ENCODE assay signal across 1 cellular context in genomic region chr3:193660698-193661400, GRCh38.
A peak's percentile ranks its signal among the peaks of the same experiment; 100 is the strongest.
TF ChIP-seq lines count a peak whose summit lies in the region.

No MANE protein-coding gene starts in this region.

TF ChIP-seq in K562, 482 proteins besides CTCF, POLR2A, EP300 and RAD21 (continued from another document and continues in another):
- TF ChIP-seq AFF4 (CRISPR knock-in tag; IDR thresholded peaks at IDR 0.05) (no peak), HNRNPH1 (optimal IDR thresholded peaks at IDR 0.05; ENCODE audit: low read depth, low read length) (no peak), PYGO2 (tag; IDR thresholded peaks at IDR 0.05) (peak; percentile 92), ZNF696 (CRISPR knock-in tag; conservative IDR thresholded peaks at IDR 0.05) (no peak), GATAD2A (IDR thresholded peaks at IDR 0.05) (peak; percentile 93; the same call in 1 of the 2 replicates), PPARD (CRISPR knock-in tag; IDR thresholded peaks at IDR 0.05) (no peak), ZNF174 (CRISPR knock-in tag; IDR thresholded peaks at IDR 0.05) (no peak), CCAR2 (IDR thresholded peaks at IDR 0.05; ENCODE audit: low read depth, low read length) (no peak), SUPT5H (IDR thresholded peaks at IDR 0.05) (no peak), SIRT6 (IDR thresholded peaks at IDR 0.05; ENCODE audit: low read depth, low read length) (no peak), XRCC5 (IDR thresholded peaks at IDR 0.05; ENCODE audit: low read depth, low read length) (no peak), SREBF1 (IDR thresholded peaks at IDR 0.05; ENCODE audit: borderline replicate concordance, low read depth, low read length) (no peak), ZNF766 (CRISPR knock-in tag; conservative IDR thresholded peaks at IDR 0.05) (peak; percentile 98), RBM15 (IDR thresholded peaks at IDR 0.05; ENCODE audit: insufficient read depth, low read length) (no peak), RCOR1 (IDR thresholded peaks at IDR 0.05; ENCODE audit: borderline replicate concordance in 1 of 2, low read depth in 2 of 2, low read length in 2 of 2) (peak; percentile 94 to 98), BDP1 (IDR thresholded peaks at IDR 0.05; ENCODE audit: insufficient read depth, insufficient read length) (no peak), POLR2B (IDR thresholded peaks at IDR 0.05; ENCODE audit: low read depth, partially characterized antibody) (no peak), RFX1 (IDR thresholded peaks at IDR 0.05) (no peak), GATA2 (CRISPR knock-in tag; IDR thresholded peaks at IDR 0.05) (peak; percentile 99), NFIX (CRISPR knock-in tag; IDR thresholded peaks at IDR 0.05; ENCODE audit: low read depth) (no peak), XRCC3 (IDR thresholded peaks at IDR 0.05) (no peak), KLF10 (CRISPR knock-in tag; IDR thresholded peaks at IDR 0.05) (no peak), ZNF431 (CRISPR knock-in tag; IDR thresholded peaks at IDR 0.05) (no peak), RBFOX2 (IDR thresholded peaks at IDR 0.05; ENCODE audit: low read depth, low read length) (no peak), TRIM25 (IDR thresholded peaks at IDR 0.05; ENCODE audit: borderline replicate concordance) (no peak), ELK3 (CRISPR knock-in tag; IDR thresholded peaks at IDR 0.05) (no peak), OTX1 (CRISPR knock-in tag; IDR thresholded peaks at IDR 0.05) (no peak), HIVEP1 (CRISPR knock-in tag; IDR thresholded peaks at IDR 0.05) (no peak), FOXP1 (CRISPR knock-in tag; IDR thresholded peaks at IDR 0.05) (no peak), TRIM28 (IDR thresholded peaks at IDR 0.05) (no peak; the same call in 1 of the 2 replicates), ZNF140 (CRISPR knock-in tag; IDR thresholded peaks at IDR 0.05) (no peak), ZNF12 (CRISPR knock-in tag; IDR thresholded peaks at IDR 0.05) (no peak), ZSCAN32 (CRISPR knock-in tag; IDR thresholded peaks at IDR 0.05) (no peak), TARDBP (IDR thresholded peaks at IDR 0.05) (peak; percentile 96), CEBPG (CRISPR knock-in tag; IDR thresholded peaks at IDR 0.05) (peak; percentile 14; the same call in 1 of the 2 replicates), CEBPG (tag; conservative IDR thresholded peaks at IDR 0.05 in 1 of 2, IDR thresholded peaks at IDR 0.05 in 1 of 2) (peak in 1 of 2 experiments; percentile 72; a peak in 2 of 4 replicates), HDGF (IDR thresholded peaks at IDR 0.05) (no peak), CBFB (CRISPR knock-in tag; IDR thresholded peaks at IDR 0.05) (no peak), SRF (CRISPR knock-in tag; IDR thresholded peaks at IDR 0.05) (no peak), CAMTA2 (CRISPR knock-in tag; conservative IDR thresholded peaks at IDR 0.05) (no peak), ATF7 (IDR thresholded peaks at IDR 0.05) (peak; percentile 89), ARHGAP35 (IDR thresholded peaks at IDR 0.05; ENCODE audit: partially characterized antibody) (no peak)
- TF ChIP-seq, protein P1, sequence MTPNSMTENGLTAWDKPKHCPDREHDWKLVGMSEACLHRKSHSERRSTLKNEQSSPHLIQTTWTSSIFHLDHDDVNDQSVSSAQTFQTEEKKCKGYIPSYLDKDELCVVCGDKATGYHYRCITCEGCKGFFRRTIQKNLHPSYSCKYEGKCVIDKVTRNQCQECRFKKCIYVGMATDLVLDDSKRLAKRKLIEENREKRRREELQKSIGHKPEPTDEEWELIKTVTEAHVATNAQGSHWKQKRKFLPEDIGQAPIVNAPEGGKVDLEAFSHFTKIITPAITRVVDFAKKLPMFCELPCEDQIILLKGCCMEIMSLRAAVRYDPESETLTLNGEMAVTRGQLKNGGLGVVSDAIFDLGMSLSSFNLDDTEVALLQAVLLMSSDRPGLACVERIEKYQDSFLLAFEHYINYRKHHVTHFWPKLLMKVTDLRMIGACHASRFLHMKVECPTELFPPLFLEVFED (CRISPR knock-in tag; conservative IDR thresholded peaks at IDR 0.05): peak; percentile 84; the same call in 1 of the 2 replicates
- TF ChIP-seq, protein P2, sequence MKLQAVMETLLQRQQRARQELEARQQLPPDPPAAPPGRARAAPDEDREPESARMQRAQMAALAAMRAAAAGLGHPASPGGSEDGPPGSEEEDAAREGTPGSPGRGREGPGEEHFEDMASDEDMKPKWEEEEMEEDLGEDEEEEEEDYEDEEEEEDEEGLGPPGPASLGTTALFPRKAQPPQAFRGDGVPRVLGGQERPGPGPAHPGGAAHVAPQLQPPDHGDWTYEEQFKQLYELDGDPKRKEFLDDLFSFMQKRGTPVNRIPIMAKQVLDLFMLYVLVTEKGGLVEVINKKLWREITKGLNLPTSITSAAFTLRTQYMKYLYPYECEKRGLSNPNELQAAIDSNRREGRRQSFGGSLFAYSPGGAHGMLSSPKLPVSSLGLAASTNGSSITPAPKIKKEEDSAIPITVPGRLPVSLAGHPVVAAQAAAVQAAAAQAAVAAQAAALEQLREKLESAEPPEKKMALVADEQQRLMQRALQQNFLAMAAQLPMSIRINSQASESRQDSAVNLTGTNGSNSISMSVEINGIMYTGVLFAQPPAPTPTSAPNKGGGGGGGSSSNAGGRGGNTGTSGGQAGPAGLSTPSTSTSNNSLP (IDR thresholded peaks at IDR 0.05; ENCODE audit: borderline replicate concordance, low read depth, low read length): peak; percentile 93
- TF ChIP-seq, protein P3, sequence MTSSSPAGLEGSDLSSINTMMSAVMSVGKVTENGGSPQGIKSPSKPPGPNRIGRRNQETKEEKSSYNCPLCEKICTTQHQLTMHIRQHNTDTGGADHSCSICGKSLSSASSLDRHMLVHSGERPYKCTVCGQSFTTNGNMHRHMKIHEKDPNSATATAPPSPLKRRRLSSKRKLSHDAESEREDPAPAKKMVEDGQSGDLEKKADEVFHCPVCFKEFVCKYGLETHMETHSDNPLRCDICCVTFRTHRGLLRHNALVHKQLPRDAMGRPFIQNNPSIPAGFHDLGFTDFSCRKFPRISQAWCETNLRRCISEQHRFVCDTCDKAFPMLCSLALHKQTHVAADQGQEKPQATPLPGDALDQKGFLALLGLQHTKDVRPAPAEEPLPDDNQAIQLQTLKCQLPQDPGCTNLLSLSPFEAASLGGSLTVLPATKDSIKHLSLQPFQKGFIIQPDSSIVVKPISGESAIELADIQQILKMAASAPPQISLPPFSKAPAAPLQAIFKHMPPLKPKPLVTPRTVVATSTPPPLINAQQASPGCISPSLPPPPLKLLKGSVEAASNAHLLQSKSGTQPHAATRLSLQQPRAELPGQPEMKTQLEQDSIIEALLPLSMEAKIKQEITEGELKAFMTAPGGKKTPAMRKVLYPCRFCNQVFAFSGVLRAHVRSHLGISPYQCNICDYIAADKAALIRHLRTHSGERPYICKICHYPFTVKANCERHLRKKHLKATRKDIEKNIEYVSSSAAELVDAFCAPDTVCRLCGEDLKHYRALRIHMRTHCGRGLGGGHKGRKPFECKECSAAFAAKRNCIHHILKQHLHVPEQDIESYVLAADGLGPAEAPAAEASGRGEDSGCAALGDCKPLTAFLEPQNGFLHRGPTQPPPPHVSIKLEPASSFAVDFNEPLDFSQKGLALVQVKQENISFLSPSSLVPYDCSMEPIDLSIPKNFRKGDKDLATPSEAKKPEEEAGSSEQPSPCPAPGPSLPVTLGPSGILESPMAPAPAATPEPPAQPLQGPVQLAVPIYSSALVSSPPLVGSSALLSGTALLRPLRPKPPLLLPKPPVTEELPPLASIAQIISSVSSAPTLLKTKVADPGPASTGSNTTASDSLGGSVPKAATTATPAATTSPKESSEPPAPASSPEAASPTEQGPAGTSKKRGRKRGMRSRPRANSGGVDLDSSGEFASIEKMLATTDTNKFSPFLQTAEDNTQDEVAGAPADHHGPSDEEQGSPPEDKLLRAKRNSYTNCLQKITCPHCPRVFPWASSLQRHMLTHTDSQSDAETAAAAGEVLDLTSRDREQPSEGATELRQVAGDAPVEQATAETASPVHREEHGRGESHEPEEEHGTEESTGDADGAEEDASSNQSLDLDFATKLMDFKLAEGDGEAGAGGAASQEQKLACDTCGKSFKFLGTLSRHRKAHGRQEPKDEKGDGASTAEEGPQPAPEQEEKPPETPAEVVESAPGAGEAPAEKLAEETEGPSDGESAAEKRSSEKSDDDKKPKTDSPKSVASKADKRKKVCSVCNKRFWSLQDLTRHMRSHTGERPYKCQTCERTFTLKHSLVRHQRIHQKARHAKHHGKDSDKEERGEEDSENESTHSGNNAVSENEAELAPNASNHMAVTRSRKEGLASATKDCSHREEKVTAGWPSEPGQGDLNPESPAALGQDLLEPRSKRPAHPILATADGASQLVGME (CRISPR knock-in tag; IDR thresholded peaks at IDR 0.05): no peak
- TF ChIP-seq, protein P4, sequence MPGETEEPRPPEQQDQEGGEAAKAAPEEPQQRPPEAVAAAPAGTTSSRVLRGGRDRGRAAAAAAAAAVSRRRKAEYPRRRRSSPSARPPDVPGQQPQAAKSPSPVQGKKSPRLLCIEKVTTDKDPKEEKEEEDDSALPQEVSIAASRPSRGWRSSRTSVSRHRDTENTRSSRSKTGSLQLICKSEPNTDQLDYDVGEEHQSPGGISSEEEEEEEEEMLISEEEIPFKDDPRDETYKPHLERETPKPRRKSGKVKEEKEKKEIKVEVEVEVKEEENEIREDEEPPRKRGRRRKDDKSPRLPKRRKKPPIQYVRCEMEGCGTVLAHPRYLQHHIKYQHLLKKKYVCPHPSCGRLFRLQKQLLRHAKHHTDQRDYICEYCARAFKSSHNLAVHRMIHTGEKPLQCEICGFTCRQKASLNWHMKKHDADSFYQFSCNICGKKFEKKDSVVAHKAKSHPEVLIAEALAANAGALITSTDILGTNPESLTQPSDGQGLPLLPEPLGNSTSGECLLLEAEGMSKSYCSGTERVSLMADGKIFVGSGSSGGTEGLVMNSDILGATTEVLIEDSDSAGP (CRISPR knock-in tag; IDR thresholded peaks at IDR 0.05): no peak
- TF ChIP-seq, protein P5, sequence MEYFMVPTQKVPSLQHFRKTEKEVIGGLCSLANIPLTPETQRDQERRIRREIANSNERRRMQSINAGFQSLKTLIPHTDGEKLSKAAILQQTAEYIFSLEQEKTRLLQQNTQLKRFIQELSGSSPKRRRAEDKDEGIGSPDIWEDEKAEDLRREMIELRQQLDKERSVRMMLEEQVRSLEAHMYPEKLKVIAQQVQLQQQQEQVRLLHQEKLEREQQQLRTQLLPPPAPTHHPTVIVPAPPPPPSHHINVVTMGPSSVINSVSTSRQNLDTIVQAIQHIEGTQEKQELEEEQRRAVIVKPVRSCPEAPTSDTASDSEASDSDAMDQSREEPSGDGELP (CRISPR knock-in tag; IDR thresholded peaks at IDR 0.05; ENCODE audit: borderline replicate concordance): peak; percentile 19; the same call in 1 of the 2 replicates
- TF ChIP-seq, protein P6, sequence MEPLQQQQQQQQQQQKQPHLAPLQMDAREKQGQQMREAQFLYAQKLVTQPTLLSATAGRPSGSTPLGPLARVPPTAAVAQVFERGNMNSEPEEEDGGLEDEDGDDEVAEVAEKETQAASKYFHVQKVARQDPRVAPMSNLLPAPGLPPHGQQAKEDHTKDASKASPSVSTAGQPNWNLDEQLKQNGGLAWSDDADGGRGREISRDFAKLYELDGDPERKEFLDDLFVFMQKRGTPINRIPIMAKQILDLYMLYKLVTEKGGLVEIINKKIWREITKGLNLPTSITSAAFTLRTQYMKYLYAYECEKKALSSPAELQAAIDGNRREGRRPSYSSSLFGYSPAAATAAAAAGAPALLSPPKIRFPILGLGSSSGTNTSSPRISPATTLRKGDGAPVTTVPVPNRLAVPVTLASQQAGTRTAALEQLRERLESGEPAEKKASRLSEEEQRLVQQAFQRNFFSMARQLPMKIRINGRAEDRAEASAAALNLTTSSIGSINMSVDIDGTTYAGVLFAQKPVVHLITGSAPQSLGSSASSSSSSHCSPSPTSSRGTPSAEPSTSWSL (CRISPR knock-in tag; IDR thresholded peaks at IDR 0.05; ENCODE audit: borderline replicate concordance): no peak
